8 cellular contexts compared by ENCODE assay signal in genomic region chr16:3443108-3444031, GRCh38. TPM values are rescaled to one million over a fixed set of nuclear protein-coding genes. Genes with fewer than 3 reads are reported as not detected.
DNase-seq lines count a peak whose midpoint lies in the region; ATAC-seq, FAIRE-seq and TF ChIP-seq lines count a peak whose summit lies in the region.

TSS of gene NAA60 (plus strand) at chr16:3443680. CDS start at chr16:3476228, 32,548 bp downstream.
TSS of gene ZNF597 (minus strand) at chr16:3443504. CDS start at chr16:3443153, 351 bp downstream.

- TF ChIP-seq EP300 in GM12878 (IDR thresholded peaks at IDR 0.05; ENCODE audit: borderline replicate concordance in 1 of 2, control insufficient read depth in 1 of 2, low read depth in 2 of 2, low read length in 2 of 2): no peak

- H3K4me3 ChIP-seq in GM08714 (ENCODE audit: low read length): peak within 1 kb of the TSS; percentile 70
- peak within 1 kb of the TSS; percentile 74 for H3K4me3 ChIP-seq in GM12878

- H2AFZ ChIP-seq in GM12878 (ENCODE audit: control insufficient read depth, low read depth, low read length): peak within 1 kb of the TSS; percentile 25

- peak; percentile 23; the same call in 1 of the 2 replicates for TF ChIP-seq RAD21 in GM12878 (IDR thresholded peaks at IDR 0.05; ENCODE audit: insufficient read depth, low read depth, low read length)

- H4K20me1 ChIP-seq in GM12878 (ENCODE audit: control insufficient read depth, insufficient read depth): no peaks in the 10 kb centered on the region

- RAD21 ChIA-PET in GM12878 (lab: Charles Lee; ENCODE audit: unreplicated experiment): interaction anchor here (0.9 to 1.1 kb wide), 4 partner anchors 9 to 176 kb away, joined by 3 to 6 read pairs (median 4); partner anchors contain the start of genes ZNF174 and ZSCAN32

- no peaks in the 10 kb centered on the region for H3K27me3 ChIP-seq in GM12878 (replicated peaks in 1 of 2; ENCODE audit: control insufficient read depth in 2 of 2, insufficient read depth in 2 of 2, low read length in 1 of 2)

- CTCF ChIA-PET in GM12878 (lab: Yijun Ruan, JAX): interaction anchor here (1.0 to 2.2 kb wide), 7 partner anchors 14 to 309 kb away, joined by 3 to 12 read pairs (median 4); partner anchors contain the start of genes ZNF174 and ZSCAN32

- peak within 1 kb of the TSS; percentile 75 for H3K27ac ChIP-seq in GM12878 (ENCODE audit: control insufficient read depth, insufficient read depth)

- H3K9ac ChIP-seq in GM12878 (ENCODE audit: control insufficient read depth, insufficient read depth, low read length): peak within 1 kb of the TSS; percentile 67

- H3K4me1 ChIP-seq in GM12878 (ENCODE audit: control insufficient read depth, insufficient read depth, low read length): no peaks in the 10 kb centered on the region

- intact Hi-C loops in GM12878 (cut with micrococcal nuclease; ENCODE audit: unreplicated experiment): no loop called here

- DNase-seq in NCI-H1436 treated with DMSO at 0.1 percent for 48 hours (lab: John Stamatoyannopoulos, UW): peak; percentile 73
- peak; percentile 74 for DNase-seq in T1000 (lab: John Stamatoyannopoulos, UW)
- peak; percentile 74 for DNase-seq in GM12878 (ENCODE audit: low read depth, low spot score)
- DNase-seq in hypothalamus (lab: John Stamatoyannopoulos, UW): peak in 48 of 51 donors; percentile 6 to 88 (median 73)
- DNase-seq in retina: peak; percentile 79
- DNase-seq in NCI-H1105 treated with DMSO at 0.1 percent for 48 hours (lab: John Stamatoyannopoulos, UW): no peak

- in situ Hi-C loops in GM12878 (cut with MboI): no loop called here

- TF ChIP-seq POLR2A in GM12878 (IDR thresholded peaks at IDR 0.05; ENCODE audit: low read depth, low read length): peak; percentile 85

- SMC1A ChIA-PET in GM12878 (lab: Charles Lee; ENCODE audit: uncharacterized antibody, unreplicated experiment): interaction anchor here (1.0 to 2.7 kb wide), 6 partner anchors 10 to 179 kb away, joined by 3 to 11 read pairs (median 6); partner anchors contain the start of genes ZNF174 and ZSCAN32

- WGBS in GM12878 (ENCODE audit: insufficient coverage, insufficient replicate concordance, low lambda C conversion rate, missing lambda C conversion rate): 28% methylated on average over 57 of the region's 61 CpGs

- ATAC-seq in HG02610 (IDR thresholded peaks at IDR 0.05; ENCODE audit: unreplicated experiment) (peak; percentile 92), GM12878 (peak; percentile 99)

- no peaks in the 10 kb centered on the region; the same call in 2 of the 3 replicates for H3K9me3 ChIP-seq in GM12878 (replicated peaks; ENCODE audit: control insufficient read depth, insufficient read depth, low read length)

- peaks cover 18% of the 10 kb centered on the region for H3K79me2 ChIP-seq in GM12878 (ENCODE audit: control insufficient read depth, insufficient read depth, low read length)

- POLR2A ChIA-PET in GM12878 (lab: Charles Lee): interaction anchor here (0.6 to 2.1 kb wide), 6 partner anchors 14 to 395 kb away, joined by 3 to 10 read pairs (median 4); partner anchors contain the start of genes ZNF174, ZNF263 and ZSCAN32

- H3K36me3 ChIP-seq in GM12878 (ENCODE audit: control insufficient read depth in 2 of 2, insufficient read depth in 2 of 2, low read length in 1 of 2): peaks cover 0 to 4% of the 10 kb centered on the region in 2 experiments; a peak in 1 of 4 replicates

- TF ChIP-seq CTCF in GM12878 (IDR thresholded peaks at IDR 0.05 in 2 of 3, conservative IDR thresholded peaks at IDR 0.05 in 1 of 3; ENCODE audit: control insufficient read depth in 2 of 3, extremely low read depth in 1 of 3, insufficient read depth in 1 of 3, low read depth in 3 of 3, low read length in 3 of 3): no peak

- peak; percentile 38 for FAIRE-seq in GM12878 (lab: Jason Lieb, UNC)

- H3K4me2 ChIP-seq in GM12878 (ENCODE audit: control insufficient read depth, insufficient read depth): peak within 1 kb of the TSS; percentile 77

- BruUV-seq in GM12878 (replicated peaks; lab: Mats Ljungman, UMichigan): no TSS peak

TF ChIP-seq in GM12878, 131 proteins besides CTCF, POLR2A, EP300 and RAD21 (continues in another document):
- TF ChIP-seq RBBP5 (conservative IDR thresholded peaks at IDR 0.05) (no peak), IRF3 (IDR thresholded peaks at IDR 0.05) (peak; percentile 37; the same call in 1 of the 2 replicates), POLR2AphosphoS5 (IDR thresholded peaks at IDR 0.05; ENCODE audit: low read length) (peak; percentile 76), CREB1 (IDR thresholded peaks at IDR 0.05; ENCODE audit: low read depth) (0 out of 2 replicates have a peak, but pooled peaks have one; percentile 19), RB1 (IDR thresholded peaks at IDR 0.05; ENCODE audit: borderline replicate concordance) (0 out of 2 replicates have a peak, but pooled peaks have one; percentile 16), YBX1 (IDR thresholded peaks at IDR 0.05) (no peak), KAT2A (conservative IDR thresholded peaks at IDR 0.05; ENCODE audit: control insufficient read depth, low read depth, low read length) (no peak)
- TF ChIP-seq, protein P1, sequence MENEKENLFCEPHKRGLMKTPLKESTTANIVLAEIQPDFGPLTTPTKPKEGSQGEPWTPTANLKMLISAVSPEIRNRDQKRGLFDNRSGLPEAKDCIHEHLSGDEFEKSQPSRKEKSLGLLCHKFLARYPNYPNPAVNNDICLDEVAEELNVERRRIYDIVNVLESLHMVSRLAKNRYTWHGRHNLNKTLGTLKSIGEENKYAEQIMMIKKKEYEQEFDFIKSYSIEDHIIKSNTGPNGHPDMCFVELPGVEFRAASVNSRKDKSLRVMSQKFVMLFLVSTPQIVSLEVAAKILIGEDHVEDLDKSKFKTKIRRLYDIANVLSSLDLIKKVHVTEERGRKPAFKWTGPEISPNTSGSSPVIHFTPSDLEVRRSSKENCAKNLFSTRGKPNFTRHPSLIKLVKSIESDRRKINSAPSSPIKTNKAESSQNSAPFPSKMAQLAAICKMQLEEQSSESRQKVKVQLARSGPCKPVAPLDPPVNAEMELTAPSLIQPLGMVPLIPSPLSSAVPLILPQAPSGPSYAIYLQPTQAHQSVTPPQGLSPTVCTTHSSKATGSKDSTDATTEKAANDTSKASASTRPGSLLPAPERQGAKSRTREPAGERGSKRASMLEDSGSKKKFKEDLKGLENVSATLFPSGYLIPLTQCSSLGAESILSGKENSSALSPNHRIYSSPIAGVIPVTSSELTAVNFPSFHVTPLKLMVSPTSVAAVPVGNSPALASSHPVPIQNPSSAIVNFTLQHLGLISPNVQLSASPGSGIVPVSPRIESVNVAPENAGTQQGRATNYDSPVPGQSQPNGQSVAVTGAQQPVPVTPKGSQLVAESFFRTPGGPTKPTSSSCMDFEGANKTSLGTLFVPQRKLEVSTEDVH (IDR thresholded peaks at IDR 0.05; ENCODE audit: low read depth, partially characterized antibody): peak; percentile 37

RNA-seq across cellular contexts. Expression of gene NAA60, which starts in this region (rescaled TPM):
- total RNA-seq in GM12878 (2013; cell fraction: nucleolus; rRNA removed): 45.2 and 45.7 TPM in 2 replicates
- total RNA-seq in GM12878 (2014; rRNA removed): 17.6 and 19.3 TPM in 2 replicates
- total RNA-seq in GM12878 (2014; rRNA removed; fragmentation: Illumina TruSeq; extraction: Trizol): 10.9 and 15.6 TPM in 2 replicates
- total RNA-seq in GM12878 (2021): 38.6 and 39.7 TPM in 2 replicates
- polyA plus RNA-seq in GM12878 (2011; ENCODE audit: low read depth): 14.5 TPM
- polyA plus RNA-seq in GM12878 (2011; rRNA removed): 24.3 and 30.8 TPM in 2 replicates
- 18.7 and 24.9 TPM in 2 replicates for polyA plus RNA-seq in GM12878 (2011; cell fraction: cytosol; rRNA removed)
- 29.8 and 39.6 TPM in 2 replicates for polyA plus RNA-seq in GM12878 (2011; cell fraction: nucleus; rRNA removed)
- polyA plus RNA-seq in GM12878 (2012): 24.4 and 31.3 TPM in 2 replicates
- polyA plus RNA-seq in GM12878 (2014; fragmentation: Illumina TruSeq; extraction: Trizol): 42.5 and 54.7 TPM in 2 replicates
- polyA plus RNA-seq in GM12878 (2014; fragmentation: Nextera tagmentation; extraction: Ambion mirVana): 1 to 10 TPM; 6.2 to 9.1 TPM
- 32.2 and 39.1 TPM in 2 replicates for polyA plus RNA-seq in GM12878 (2014; rRNA removed)
- polyA plus RNA-seq in GM12878 (2016; fragmentation: Nextera tagmentation; extraction: Ambion mirVana): 10 to 100 TPM; 38.4 to 43.1 TPM
- 18.9 and 22.5 TPM in 2 replicates for polyA minus RNA-seq in GM12878 (2011; rRNA and poly(A)+ RNA removed)
- 9.1 and 9.8 TPM in 2 replicates for polyA minus RNA-seq in GM12878 (2011; cell fraction: cytosol; rRNA and poly(A)+ RNA removed)
- 11.0 and 15.4 TPM in 2 replicates for polyA minus RNA-seq in GM12878 (2011; cell fraction: nucleus; rRNA and poly(A)+ RNA removed)

RNA-seq across cellular contexts. Expression of gene ZNF597, which starts in this region (rescaled TPM):
- total RNA-seq in GM12878 (2013; cell fraction: nucleolus; rRNA removed): 9.8 and 9.9 TPM in 2 replicates
- 2.4 TPM in 2 replicates for total RNA-seq in GM12878 (2014; rRNA removed)
- 2.8 TPM in 2 replicates for total RNA-seq in GM12878 (2014; rRNA removed; fragmentation: Illumina TruSeq; extraction: Trizol)
- 1.9 and 2.0 TPM in 2 replicates for total RNA-seq in GM12878 (2021)
- polyA plus RNA-seq in GM12878 (2011; ENCODE audit: low read depth): 1.1 TPM
- polyA plus RNA-seq in GM12878 (2011; rRNA removed): 2.7 and 3.1 TPM in 2 replicates
- polyA plus RNA-seq in GM12878 (2011; cell fraction: cytosol; rRNA removed): 1.3 and 1.5 TPM in 2 replicates
- 2.0 and 2.3 TPM in 2 replicates for polyA plus RNA-seq in GM12878 (2011; cell fraction: nucleus; rRNA removed)
- polyA plus RNA-seq in GM12878 (2012): 1.7 and 1.8 TPM in 2 replicates
- polyA plus RNA-seq in GM12878 (2014; fragmentation: Illumina TruSeq; extraction: Trizol): 2.0 and 2.8 TPM in 2 replicates
- under 1 TPM; 0.80 to 0.85 TPM for polyA plus RNA-seq in GM12878 (2014; fragmentation: Nextera tagmentation; extraction: Ambion mirVana)
- 1.2 and 1.5 TPM in 2 replicates for polyA plus RNA-seq in GM12878 (2014; rRNA removed)
- polyA plus RNA-seq in GM12878 (2016; fragmentation: Nextera tagmentation; extraction: Ambion mirVana): 1 to 10 TPM; 1.3 to 2.8 TPM
- polyA minus RNA-seq in GM12878 (2011; rRNA and poly(A)+ RNA removed): 3.2 and 3.4 TPM in 2 replicates
- 1.8 and 2.1 TPM in 2 replicates for polyA minus RNA-seq in GM12878 (2011; cell fraction: cytosol; rRNA and poly(A)+ RNA removed)
- polyA minus RNA-seq in GM12878 (2011; cell fraction: nucleus; rRNA and poly(A)+ RNA removed): 1.5 and 2.9 TPM in 2 replicates
